ENCODE assay signal across 8 cellular contexts in the genomic region with DNA sequence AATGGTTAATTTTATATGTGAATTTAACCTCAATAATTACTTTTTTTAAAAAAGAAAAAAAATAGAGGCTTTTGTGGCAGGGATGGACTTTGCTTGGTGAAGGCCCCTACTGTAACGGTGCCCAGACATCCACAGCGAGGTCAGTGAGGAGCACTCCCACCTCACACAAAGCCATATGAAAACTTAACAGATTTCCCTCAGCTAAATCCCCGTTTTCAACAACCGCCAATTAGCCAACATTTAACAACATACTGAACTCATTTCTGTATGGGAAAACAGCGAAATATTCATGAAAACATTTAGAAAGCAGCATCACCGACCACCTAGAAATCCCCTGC. TPM values are rescaled to one million over a fixed set of nuclear protein-coding genes. Genes with fewer than 3 reads are reported as not detected.
A peak's percentile ranks its signal among the peaks of the same experiment; 100 is the strongest.
DNase-seq lines count a peak whose midpoint lies in the region; ATAC-seq and TF ChIP-seq lines count a peak whose summit lies in the region.

No MANE protein-coding gene starts in this region.

- TF ChIP-seq POLR2A in vagina (IDR thresholded peaks at IDR 0.05): no peak

- H3K36me3 ChIP-seq in left lung (peaks cover 0 to 3% of the 10 kb centered on the region in 2 donors), vagina (no peaks in the 10 kb centered on the region)

- H3K4me3 ChIP-seq in left lung: peak overlapping the region; percentile 71 to 74
- peak overlapping the region; percentile 77 to 83 for H3K4me3 ChIP-seq in vagina

- TF ChIP-seq CTCF in left lung (IDR thresholded peaks at IDR 0.05) (no peak), vagina (IDR thresholded peaks at IDR 0.05) (no peak)

- peaks cover 19% of the 10 kb centered on the region for H3K36me3 Mint-ChIP-seq in activated naive CD8-positive, alpha-beta T cell treated with anti-CD3 and anti-CD28 coated beads, Interleukin-2, amount 10 ng/mL, durations not matched to agents 7 days and 5 days
- H3K36me3 Mint-ChIP-seq in activated naive CD8-positive, alpha-beta T cell treated with anti-CD3 and anti-CD28 coated beads for 36 hours: peaks cover 11% of the 10 kb centered on the region

- H3K27ac Mint-ChIP-seq in activated naive CD8-positive, alpha-beta T cell treated with anti-CD3 and anti-CD28 coated beads, Interleukin-2, amount 10 ng/mL, durations not matched to agents 7 days and 5 days: no peak overlapping the region
- no peak overlapping the region for H3K27ac Mint-ChIP-seq in activated naive CD8-positive, alpha-beta T cell treated with anti-CD3 and anti-CD28 coated beads for 36 hours

- H3K4me3 Mint-ChIP-seq in activated naive CD8-positive, alpha-beta T cell treated with anti-CD3 and anti-CD28 coated beads, Interleukin-2, amount 10 ng/mL, durations not matched to agents 7 days and 5 days: no peak overlapping the region
- no peak overlapping the region for H3K4me3 Mint-ChIP-seq in activated naive CD8-positive, alpha-beta T cell treated with anti-CD3 and anti-CD28 coated beads for 36 hours

- H3K9me3 ChIP-seq in left lung (no peaks in the 10 kb centered on the region), vagina (no peaks in the 10 kb centered on the region)

- H3K27me3 ChIP-seq in left lung (no peaks in the 10 kb centered on the region), vagina (no peaks in the 10 kb centered on the region)

- H3K27me3 Mint-ChIP-seq in activated naive CD8-positive, alpha-beta T cell treated with anti-CD3 and anti-CD28 coated beads, Interleukin-2, amount 10 ng/mL, durations not matched to agents 7 days and 5 days: no peaks in the 10 kb centered on the region
- H3K27me3 Mint-ChIP-seq in activated naive CD8-positive, alpha-beta T cell treated with anti-CD3 and anti-CD28 coated beads for 36 hours: no peaks in the 10 kb centered on the region

- H3K27ac ChIP-seq in angular gyrus (ENCODE audit: low read depth, low read length) (peak overlapping the region; percentile 90), left lung (peak overlapping the region; percentile 90 to 95), vagina (peak overlapping the region; percentile 89)

- intact Hi-C loops in left lung (cut with DNase I): no loop called here
- intact Hi-C loops in vagina (cut with DNase I): no loop called here

- peaks cover 4 to 36% of the 10 kb centered on the region in 2 donors for H3K4me1 ChIP-seq in left lung
- H3K4me1 ChIP-seq in vagina: peaks cover 43% of the 10 kb centered on the region

- DNase-seq in activated naive CD8-positive, alpha-beta T cell treated with anti-CD3 and anti-CD28 coated beads, Interleukin-2, amount 10 ng/mL, durations not matched to agents 7 days and 5 days: no peak
- DNase-seq in activated naive CD8-positive, alpha-beta T cell treated with anti-CD3 and anti-CD28 coated beads for 36 hours: no peak
- DNase-seq in left lung (no peak), vagina (ENCODE audit: extremely low spot score in 2 of 2) (no peak), SKM-1 treated with dmso at 0.1 percent for 144 hours (lab: John Stamatoyannopoulos, UW; ENCODE audit: unreplicated experiment) (no peak)

- peak; percentile 2 for ATAC-seq in activated naive CD8-positive, alpha-beta T cell treated with anti-CD3 and anti-CD28 coated beads, Interleukin-2, amount 10 ng/mL, durations not matched to agents 7 days and 5 days (ENCODE audit: low read depth)
- ATAC-seq in HG03159 (IDR thresholded peaks at IDR 0.05; ENCODE audit: unreplicated experiment) (peak; percentile 3), left lung (peak; percentile 7), GM18873 (IDR thresholded peaks at IDR 0.05; ENCODE audit: low FRiP score, unreplicated experiment) (no peak)

- peaks cover 3% of the 10 kb centered on the region for H3K9me3 Mint-ChIP-seq in activated naive CD8-positive, alpha-beta T cell treated with anti-CD3 and anti-CD28 coated beads, Interleukin-2, amount 10 ng/mL, durations not matched to agents 7 days and 5 days
- H3K9me3 Mint-ChIP-seq in activated naive CD8-positive, alpha-beta T cell treated with anti-CD3 and anti-CD28 coated beads for 36 hours: no peaks in the 10 kb centered on the region

- H3K4me1 Mint-ChIP-seq in activated naive CD8-positive, alpha-beta T cell treated with anti-CD3 and anti-CD28 coated beads, Interleukin-2, amount 10 ng/mL, durations not matched to agents 7 days and 5 days: peaks cover 14% of the 10 kb centered on the region
- H3K4me1 Mint-ChIP-seq in activated naive CD8-positive, alpha-beta T cell treated with anti-CD3 and anti-CD28 coated beads for 36 hours: peaks cover 15% of the 10 kb centered on the region

- POLR2A ChIA-PET in activated naive CD8-positive, alpha-beta T cell treated with anti-CD3 and anti-CD28 coated beads, Interleukin-2, amount 10 ng/mL, durations not matched to agents 7 days and 5 days (lab: Charles Lee): interaction anchor here (1.1 to 4.0 kb wide), 4 partner anchors 12 to 1368 kb away, joined by 3 to 15 read pairs (median 6); a partner anchor contains a TSS

RNA-seq across cellular contexts. Expression of a gene that starts 0.6 kb away (rescaled TPM):
- total RNA-seq in activated naive CD8-positive, alpha-beta T cell treated with anti-CD3 and anti-CD28 coated beads, Interleukin-2, amount 10 ng/mL, durations not matched to agents 7 days and 5 days: 100 to 1,000 TPM; 120 to 121 TPM
- total RNA-seq in activated naive CD8-positive, alpha-beta T cell treated with anti-CD3 and anti-CD28 coated beads for 36 hours: 100 to 1,000 TPM; 151 to 153 TPM
- total RNA-seq in left lung: 10 to 100 TPM; 87.9 to 89.0 TPM
- total RNA-seq in vagina: 188 TPM
